ENCODE assay signal across 23 cellular contexts in the genomic region with DNA sequence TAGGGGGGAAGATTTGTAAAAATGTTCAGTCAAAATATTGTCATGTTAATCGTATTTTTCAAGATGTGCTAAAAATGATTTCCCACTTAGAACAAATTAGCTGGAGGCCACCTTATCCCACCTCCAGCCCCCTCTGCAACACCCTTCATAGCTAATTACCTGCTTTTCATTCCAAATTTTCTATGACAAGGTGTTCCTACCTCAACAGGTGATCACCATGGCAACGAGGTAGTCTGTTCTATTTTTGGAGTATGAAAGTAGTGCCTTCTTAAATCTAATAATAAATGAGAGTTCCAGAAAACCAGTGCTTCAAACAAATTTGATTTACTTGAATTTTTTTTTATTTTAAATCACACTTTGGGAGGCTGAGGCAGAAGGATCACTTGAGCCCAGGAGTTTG.
"Had no signal": no experiment of that assay in that cellular context is flagged by ENCODE, and none has a peak within 500 bp of the region (broad histone marks: within the 10 kb centered on the region; RNA-seq: fewer than 3 reads in every experiment).

No MANE protein-coding gene starts in this region.

- DNase-seq: activated CD4-positive, alpha-beta memory T cell treated with anti-CD3 and anti-CD28 coated beads for 36 hours; activated CD4-positive, alpha-beta T cell treated with anti-CD3 and anti-CD28 coated beads for 48 hours; activated effector memory CD4-positive, alpha-beta T cell treated with Interleukin-2 at 50 U/mL for 16 hours; activated naive CD4-positive, alpha-beta T cell treated with anti-CD3 and anti-CD28 coated beads, Interleukin-2, amount 10 ng/mL, durations not matched to agents 7 days and 5 days; activated T-cell treated with anti-CD3 and anti-CD28 coated beads, Interleukin-2, amount 50 U/mL, for 72 hours; amygdala; colonic mucosa; esophagus squamous epithelium; hypothalamus; left ventricle myocardium superior; mammary epithelial cell; pancreas; sigmoid colon; stimulated activated CD4-positive, alpha-beta T cell treated with anti-CD3 and anti-CD28 coated beads, Interleukin-4, amount 100 ng/mL, for 24 hours; stimulated activated naive CD4-positive, alpha-beta T cell treated with Interleukin-2 at 50 U/mL for 16 hours had no signal

- H3K4me3 ChIP-seq: colonic mucosa, esophagus squamous epithelium, gastroesophageal sphincter, pancreas, sigmoid colon, thoracic aorta, vagina had no signal

- FAIRE-seq: bronchial epithelial cell, islet of Langerhans, pancreas had no signal

- H3K4me3 Mint-ChIP-seq: activated CD4-positive, alpha-beta memory T cell treated with anti-CD3 and anti-CD28 coated beads for 36 hours; activated naive CD4-positive, alpha-beta T cell treated with anti-CD3 and anti-CD28 coated beads, Interleukin-2, amount 10 ng/mL, durations not matched to agents 7 days and 5 days; activated T-cell treated with anti-CD3 and anti-CD28 coated beads, Interleukin-2, amount 50 U/mL, for 72 hours; nephron; type B pancreatic cell had no signal

- H3K4me1 ChIP-seq: colonic mucosa, esophagus squamous epithelium had no signal

- H3K27me3 ChIP-seq: colonic mucosa, esophagus squamous epithelium, gastroesophageal sphincter, neutrophil, pancreas, sigmoid colon, vagina had no signal

- H3K36me3 Mint-ChIP-seq: activated naive CD4-positive, alpha-beta T cell treated with anti-CD3 and anti-CD28 coated beads, Interleukin-2, amount 10 ng/mL, durations not matched to agents 7 days and 5 days had no signal

- H3K9me3 Mint-ChIP-seq: activated CD4-positive, alpha-beta memory T cell treated with anti-CD3 and anti-CD28 coated beads for 36 hours; activated naive CD4-positive, alpha-beta T cell treated with anti-CD3 and anti-CD28 coated beads, Interleukin-2, amount 10 ng/mL, durations not matched to agents 7 days and 5 days; activated T-cell treated with anti-CD3 and anti-CD28 coated beads, Interleukin-2, amount 50 U/mL, for 72 hours; nephron had no signal

- H3K27ac ChIP-seq: colonic mucosa, esophagus squamous epithelium, gastroesophageal sphincter, pancreas, sigmoid colon, thoracic aorta, vagina had no signal

- H3K36me3 ChIP-seq: colonic mucosa, esophagus squamous epithelium, gastroesophageal sphincter, neutrophil, pancreas, sigmoid colon, thoracic aorta, vagina had no signal

- H3K9me3 ChIP-seq: colonic mucosa, esophagus squamous epithelium, gastroesophageal sphincter, neutrophil, pancreas, sigmoid colon, thoracic aorta, vagina had no signal

- ATAC-seq: activated T-cell treated with anti-CD3 and anti-CD28 coated beads, Interleukin-2, amount 50 U/mL, for 72 hours; gastroesophageal sphincter; left ventricle myocardium superior; pancreas had no signal

- H3K27me3 Mint-ChIP-seq: activated CD4-positive, alpha-beta memory T cell treated with anti-CD3 and anti-CD28 coated beads for 36 hours; activated naive CD4-positive, alpha-beta T cell treated with anti-CD3 and anti-CD28 coated beads, Interleukin-2, amount 10 ng/mL, durations not matched to agents 7 days and 5 days; type B pancreatic cell had no signal

- H3K4me1 Mint-ChIP-seq: activated naive CD4-positive, alpha-beta T cell treated with anti-CD3 and anti-CD28 coated beads, Interleukin-2, amount 10 ng/mL, durations not matched to agents 7 days and 5 days had no signal

- H3K27ac Mint-ChIP-seq: activated CD4-positive, alpha-beta memory T cell treated with anti-CD3 and anti-CD28 coated beads for 36 hours; activated naive CD4-positive, alpha-beta T cell treated with anti-CD3 and anti-CD28 coated beads, Interleukin-2, amount 10 ng/mL, durations not matched to agents 7 days and 5 days; activated T-cell treated with anti-CD3 and anti-CD28 coated beads, Interleukin-2, amount 50 U/mL, for 72 hours; type B pancreatic cell had no signal
